ENCODE assay signal across 1 cellular context in genomic region chr16:80988756-80989155, GRCh38.
TF ChIP-seq lines count a peak whose summit lies in the region.

No MANE protein-coding gene starts in this region.

TF ChIP-seq in SK-N-SH treated with all-trans-retinoic acid at 6 μM for 48 hours, 23 proteins besides CTCF, POLR2A, EP300 and RAD21 (continued from another document):
- TF ChIP-seq TSHZ2 (CRISPR knock-in tag; IDR thresholded peaks at IDR 0.05) (no peak), ARNTL (CRISPR knock-in tag; IDR thresholded peaks at IDR 0.05; ENCODE audit: borderline replicate concordance, low read depth) (no peak), TCF4 (CRISPR knock-in tag; IDR thresholded peaks at IDR 0.05; ENCODE audit: borderline replicate concordance) (no peak), ZNF8 (CRISPR knock-in tag; IDR thresholded peaks at IDR 0.05) (no peak)
